11 cellular contexts compared by ENCODE assay signal in genomic region chr9:133118568-133118967, GRCh38. TPM values are rescaled to one million over a fixed set of nuclear protein-coding genes. Genes with fewer than 3 reads are reported as not detected.
A peak's percentile ranks its signal among the peaks of the same experiment; 100 is the strongest.
DNase-seq lines count a peak whose midpoint lies in the region; ATAC-seq, FAIRE-seq and TF ChIP-seq lines count a peak whose summit lies in the region.
"Had no signal": no experiment of that assay in that cellular context is flagged by ENCODE, and none has a peak within 500 bp of the region (broad histone marks: within the 10 kb centered on the region; RNA-seq: fewer than 3 reads in every experiment).

No MANE protein-coding gene starts in this region.

- H3K4me1 Mint-ChIP-seq in activated CD8-positive, alpha-beta T cell treated with anti-CD3 and anti-CD28 coated beads for 36 hours (ENCODE audit: low read depth) = peaks cover 71% of the 10 kb centered on the region
- H3K4me1 Mint-ChIP-seq in activated CD8-positive, alpha-beta T cell treated with anti-CD3 and anti-CD28 coated beads, Interleukin-2, amount 10 ng/mL, durations not matched to agents 7 days and 5 days (ENCODE audit: low read depth) = peaks cover 82% of the 10 kb centered on the region
- peaks cover 45% of the 10 kb centered on the region for H3K4me1 Mint-ChIP-seq in central memory CD8-positive, alpha-beta T cell
- peaks cover 57% of the 10 kb centered on the region for H3K4me1 Mint-ChIP-seq in mesothelial cell of epicardium

- CTCF ChIA-PET in activated CD8-positive, alpha-beta T cell treated with anti-CD3 and anti-CD28 coated beads for 36 hours (lab: Charles Lee) = interaction anchor here (2.0 to 22.4 kb wide), 2 partner anchors 17 to 28 kb away, joined by 5 to 376 read pairs; no protein-coding TSS in a partner anchor
- CTCF ChIA-PET in activated CD8-positive, alpha-beta T cell treated with anti-CD3 and anti-CD28 coated beads, Interleukin-2, amount 10 ng/mL, durations not matched to agents 7 days and 5 days (lab: Charles Lee) = interaction anchor here (0.9 to 22.3 kb wide), 4 partner anchors 15 to 96 kb away, joined by 3 to 421 read pairs (median 4); no protein-coding TSS in a partner anchor

- intact Hi-C loops in activated CD8-positive, alpha-beta T cell treated with anti-CD3 and anti-CD28 coated beads for 36 hours (cut with micrococcal nuclease) = no loop called here

- H3K27ac ChIP-seq in suprapubic skin = peak overlapping the region; percentile 98
- no peak overlapping the region for H3K27ac ChIP-seq in smooth muscle cell (ENCODE audit: low read depth)
- H3K27ac ChIP-seq: thoracic aorta had no signal

- H3F3A ChIP-seq in smooth muscle cell (ENCODE audit: low read depth) = peaks cover 22% of the 10 kb centered on the region

- no peak for TF ChIP-seq POLR2A in suprapubic skin (IDR thresholded peaks at IDR 0.05)

- peaks cover 6% of the 10 kb centered on the region for H3K36me3 Mint-ChIP-seq in activated CD8-positive, alpha-beta T cell treated with anti-CD3 and anti-CD28 coated beads for 36 hours (ENCODE audit: low read depth)
- H3K36me3 Mint-ChIP-seq in activated CD8-positive, alpha-beta T cell treated with anti-CD3 and anti-CD28 coated beads, Interleukin-2, amount 10 ng/mL, durations not matched to agents 7 days and 5 days (ENCODE audit: low read depth) = peaks cover 8% of the 10 kb centered on the region
- peaks cover 29% of the 10 kb centered on the region for H3K36me3 Mint-ChIP-seq in central memory CD8-positive, alpha-beta T cell (ENCODE audit: insufficient read depth)
- no peaks in the 10 kb centered on the region for H3K36me3 Mint-ChIP-seq in mesothelial cell of epicardium

- TF ChIP-seq EP300 in suprapubic skin (IDR thresholded peaks at IDR 0.05) = no peak

- no peaks in the 10 kb centered on the region for H3K27me3 Mint-ChIP-seq in activated CD8-positive, alpha-beta T cell treated with anti-CD3 and anti-CD28 coated beads for 36 hours
- no peaks in the 10 kb centered on the region for H3K27me3 Mint-ChIP-seq in activated CD8-positive, alpha-beta T cell treated with anti-CD3 and anti-CD28 coated beads, Interleukin-2, amount 10 ng/mL, durations not matched to agents 7 days and 5 days (ENCODE audit: low read depth)
- H3K27me3 Mint-ChIP-seq in central memory CD8-positive, alpha-beta T cell = no peaks in the 10 kb centered on the region
- H3K27me3 Mint-ChIP-seq in mesothelial cell of epicardium (ENCODE audit: low read depth) = no peaks in the 10 kb centered on the region

- POLR2A ChIA-PET in activated CD8-positive, alpha-beta T cell treated with anti-CD3 and anti-CD28 coated beads for 36 hours (lab: Charles Lee) = interaction anchor here (1.0 to 2.8 kb wide), 5 partner anchors 10 to 28 kb away, joined by 3 to 9 read pairs (median 5); no protein-coding TSS in a partner anchor
- POLR2A ChIA-PET in activated CD8-positive, alpha-beta T cell treated with anti-CD3 and anti-CD28 coated beads, Interleukin-2, amount 10 ng/mL, durations not matched to agents 7 days and 5 days (lab: Charles Lee) = interaction anchor here (0.8 to 1.7 kb wide), 4 partner anchors 12 to 30 kb away, joined by 3 to 8 read pairs (median 4); no protein-coding TSS in a partner anchor

- no peak for FAIRE-seq in frontal cortex (lab: Jason Lieb, UNC)

- no peak for DNase-seq in activated CD8-positive, alpha-beta T cell treated with anti-CD3 and anti-CD28 coated beads for 36 hours
- no peak for DNase-seq in activated CD8-positive, alpha-beta T cell treated with anti-CD3 and anti-CD28 coated beads, Interleukin-2, amount 10 ng/mL, durations not matched to agents 7 days and 5 days
- DNase-seq in central memory CD8-positive, alpha-beta T cell (ENCODE audit: low spot score in 2 of 2) = no peak
- no peak for DNase-seq in mesothelial cell of epicardium (ENCODE audit: low spot score in 2 of 2, unreplicated experiment in 2 of 2)
- DNase-seq in suprapubic skin (ENCODE audit: low spot score in 2 of 2) = peak in 1 of 2 donors; percentile 70
- DNase-seq in smooth muscle cell (lab: John Stamatoyannopoulos, UW; ENCODE audit: unreplicated experiment) = no peak
- no peak for DNase-seq in frontal cortex (ENCODE audit: low spot score in 2 of 2)
- no peak for DNase-seq in NCI-H187 (lab: John Stamatoyannopoulos, UW)
- DNase-seq: kidney glomerular epithelial cell, NCI-H510A had no signal

- H3K4me1 ChIP-seq in suprapubic skin = peaks cover 94% of the 10 kb centered on the region
- peaks cover 38% of the 10 kb centered on the region for H3K4me1 ChIP-seq in smooth muscle cell (ENCODE audit: low read depth)

- H3K36me3 ChIP-seq in suprapubic skin = no peaks in the 10 kb centered on the region
- H3K36me3 ChIP-seq in smooth muscle cell (ENCODE audit: low read depth) = no peaks in the 10 kb centered on the region
- H3K36me3 ChIP-seq: thoracic aorta had no signal

- H3K4me3 Mint-ChIP-seq in activated CD8-positive, alpha-beta T cell treated with anti-CD3 and anti-CD28 coated beads for 36 hours = peak overlapping the region; percentile 39
- H3K4me3 Mint-ChIP-seq in activated CD8-positive, alpha-beta T cell treated with anti-CD3 and anti-CD28 coated beads, Interleukin-2, amount 10 ng/mL, durations not matched to agents 7 days and 5 days = no peak overlapping the region
- H3K4me3 Mint-ChIP-seq in central memory CD8-positive, alpha-beta T cell = peak overlapping the region; percentile 71
- peak overlapping the region; percentile 75 for H3K4me3 Mint-ChIP-seq in mesothelial cell of epicardium

- no peak for TF ChIP-seq CTCF in activated CD8-positive, alpha-beta T cell treated with anti-CD3 and anti-CD28 coated beads for 36 hours (IDR thresholded peaks at IDR 0.05)
- TF ChIP-seq CTCF in mesothelial cell of epicardium (IDR thresholded peaks at IDR 0.05; ENCODE audit: unreplicated experiment) (no peak), suprapubic skin (IDR thresholded peaks at IDR 0.05) (no peak), smooth muscle cell (IDR thresholded peaks at IDR 0.05; ENCODE audit: borderline replicate concordance, insufficient read depth, poor library complexity, severe bottlenecking) (no peak)

- no peak overlapping the region for H3K4me2 ChIP-seq in smooth muscle cell

- H3K4me3 ChIP-seq in suprapubic skin = peak overlapping the region; percentile 93
- no peak overlapping the region for H3K4me3 ChIP-seq in smooth muscle cell

- 47% methylated on average over 3 of the region's 3 CpGs for WGBS in suprapubic skin
- WGBS in smooth muscle cell (ENCODE audit: low lambda C conversion rate) = 88% methylated on average over 3 of the region's 3 CpGs

- H3K27ac Mint-ChIP-seq in activated CD8-positive, alpha-beta T cell treated with anti-CD3 and anti-CD28 coated beads for 36 hours = no peak overlapping the region
- H3K27ac Mint-ChIP-seq in activated CD8-positive, alpha-beta T cell treated with anti-CD3 and anti-CD28 coated beads, Interleukin-2, amount 10 ng/mL, durations not matched to agents 7 days and 5 days = no peak overlapping the region
- H3K27ac Mint-ChIP-seq in central memory CD8-positive, alpha-beta T cell (ENCODE audit: low read depth) = peak overlapping the region; percentile 91
- H3K27ac Mint-ChIP-seq in mesothelial cell of epicardium = peak overlapping the region; percentile 85

- H3K27me3 ChIP-seq in suprapubic skin (no peaks in the 10 kb centered on the region), smooth muscle cell (ENCODE audit: low read depth) (no peaks in the 10 kb centered on the region)

- no peaks in the 10 kb centered on the region for H3K9me3 Mint-ChIP-seq in activated CD8-positive, alpha-beta T cell treated with anti-CD3 and anti-CD28 coated beads for 36 hours
- H3K9me3 Mint-ChIP-seq in activated CD8-positive, alpha-beta T cell treated with anti-CD3 and anti-CD28 coated beads, Interleukin-2, amount 10 ng/mL, durations not matched to agents 7 days and 5 days (ENCODE audit: insufficient read depth) = no peaks in the 10 kb centered on the region
- H3K9me3 Mint-ChIP-seq in central memory CD8-positive, alpha-beta T cell = no peaks in the 10 kb centered on the region
- no peaks in the 10 kb centered on the region for H3K9me3 Mint-ChIP-seq in mesothelial cell of epicardium

- no peak for ATAC-seq in activated CD8-positive, alpha-beta T cell treated with anti-CD3 and anti-CD28 coated beads for 36 hours
- ATAC-seq in activated CD8-positive, alpha-beta T cell treated with anti-CD3 and anti-CD28 coated beads, Interleukin-2, amount 10 ng/mL, durations not matched to agents 7 days and 5 days = no peak
- ATAC-seq in central memory CD8-positive, alpha-beta T cell (replicated peaks; ENCODE audit: extremely low read depth, poor library complexity, severe bottlenecking) = no peak

- H3K9ac ChIP-seq in smooth muscle cell (ENCODE audit: low read depth) = no peak overlapping the region

- peaks cover 90% of the 10 kb centered on the region for H4K20me1 ChIP-seq in smooth muscle cell (ENCODE audit: low read depth)

- no peak overlapping the region for H2AFZ ChIP-seq in smooth muscle cell (ENCODE audit: low read depth)

- H3K79me2 ChIP-seq in smooth muscle cell (ENCODE audit: low read depth) = peaks cover 22% of the 10 kb centered on the region

- H3K9me3 ChIP-seq in suprapubic skin (no peaks in the 10 kb centered on the region), smooth muscle cell (replicated peaks; ENCODE audit: low read depth) (no peaks in the 10 kb centered on the region)
- H3K9me3 ChIP-seq: thoracic aorta had no signal

RNA-seq across cellular contexts. Expression of gene RALGDS, which starts 2.5 kb away (rescaled TPM):
- total RNA-seq in activated CD8-positive, alpha-beta T cell treated with anti-CD3 and anti-CD28 coated beads for 36 hours = 10 to 100 TPM; 80.5 to 88.2 TPM
- total RNA-seq in activated CD8-positive, alpha-beta T cell treated with anti-CD3 and anti-CD28 coated beads, Interleukin-2, amount 10 ng/mL, durations not matched to agents 7 days and 5 days = 100 to 1,000 TPM in 1 of 2 experiments, 10 to 100 TPM in 1; 85.7 to 102 TPM
- 78.9 to 83.5 TPM (median 82.9 TPM) in 3 replicates for total RNA-seq in mesothelial cell of epicardium
- total RNA-seq in suprapubic skin = 100 to 1,000 TPM; 173 to 244 (median 212) TPM
- 27.8 and 28.5 TPM in 2 replicates for total RNA-seq in smooth muscle cell
- polyA plus RNA-seq in smooth muscle cell = 37.7 and 43.7 TPM in 2 replicates
- 79.9 TPM for total RNA-seq in frontal cortex

RNA-seq across cellular contexts. Expression of gene GBGT1, which starts 45.1 kb away (rescaled TPM):
- 1 to 10 TPM; 3.6 to 4.1 TPM for total RNA-seq in activated CD8-positive, alpha-beta T cell treated with anti-CD3 and anti-CD28 coated beads for 36 hours
- total RNA-seq in activated CD8-positive, alpha-beta T cell treated with anti-CD3 and anti-CD28 coated beads, Interleukin-2, amount 10 ng/mL, durations not matched to agents 7 days and 5 days = 1 to 10 TPM; 3.1 to 4.1 TPM
- 29.1 to 32.8 TPM (median 31.8 TPM) in 3 replicates for total RNA-seq in mesothelial cell of epicardium
- 10 to 100 TPM in 1 of 4 donors, 1 to 10 TPM in 3; 2.6 to 14.6 (median 5.8) TPM for total RNA-seq in suprapubic skin
- 8.2 and 11.3 TPM in 2 replicates for total RNA-seq in smooth muscle cell
- 4.5 and 6.7 TPM in 2 replicates for polyA plus RNA-seq in smooth muscle cell
- 2.0 TPM for total RNA-seq in frontal cortex

RNA-seq across cellular contexts. Expression of gene CEL, which starts 56.8 kb away (rescaled TPM):
- total RNA-seq in activated CD8-positive, alpha-beta T cell treated with anti-CD3 and anti-CD28 coated beads for 36 hours = 1 to 10 TPM; 2.9 to 3.0 TPM
- 1 to 10 TPM; 2.4 to 2.8 TPM for total RNA-seq in activated CD8-positive, alpha-beta T cell treated with anti-CD3 and anti-CD28 coated beads, Interleukin-2, amount 10 ng/mL, durations not matched to agents 7 days and 5 days
- total RNA-seq in mesothelial cell of epicardium (4.3 to 5.0 TPM (median 4.6 TPM) in 3 replicates), suprapubic skin (10 to 100 TPM in 1 of 4 donors, 1 to 10 TPM in 3; 5.2 to 10.7 (median 5.9) TPM), smooth muscle cell (0.04 and 0.18 TPM in 2 replicates), frontal cortex (0.41 TPM)
- polyA plus RNA-seq in smooth muscle cell = 0.73 and 1.7 TPM in 2 replicates

Comparison
In these comparisons a context has a peak if more than half of its experiments do, and no peak if none do; other contexts are left out.
1. H3K27ac Mint-ChIP-seq: peak in central memory CD8-positive, alpha-beta T cell (single experiment) and mesothelial cell of epicardium (single experiment); none in activated CD8-positive, alpha-beta T cell treated with anti-CD3 and anti-CD28 coated beads for 36 hours (single experiment) and activated CD8-positive, alpha-beta T cell treated with anti-CD3 and anti-CD28 coated beads, Interleukin-2, amount 10 ng/mL, durations not matched to agents 7 days and 5 days (single experiment).